Comparison of ENCODE assay signal across 28 cellular contexts in the genomic region with DNA sequence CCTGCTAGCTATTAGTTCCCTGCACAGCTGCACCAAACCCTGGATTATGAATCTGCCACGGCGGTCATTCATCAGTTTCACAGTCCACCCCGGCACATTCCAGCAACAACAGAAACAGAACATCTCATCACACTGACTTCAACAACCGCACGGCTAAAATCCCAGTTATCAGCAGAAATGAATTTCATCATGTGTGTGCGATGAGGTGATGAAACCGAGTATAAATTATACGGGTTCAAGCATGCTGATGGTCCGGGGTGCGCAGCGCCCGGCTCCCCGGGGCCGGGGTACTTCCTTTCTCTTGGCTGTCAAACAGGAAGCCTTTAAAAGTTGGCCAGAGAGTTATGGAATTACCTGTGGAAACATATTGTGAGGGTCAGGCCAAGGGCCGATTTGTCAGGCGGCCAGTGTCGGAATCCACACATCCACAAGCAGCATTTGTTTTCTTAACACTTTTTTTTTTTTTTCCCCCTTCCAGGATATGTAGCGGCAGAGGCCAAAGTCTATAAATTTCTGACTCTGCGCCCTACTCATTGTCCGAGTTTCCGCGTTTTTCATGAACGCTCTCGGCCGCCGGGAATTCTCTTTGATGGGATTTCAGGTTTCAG.
DNase-seq lines count a peak whose midpoint lies in the region; ATAC-seq, FAIRE-seq and TF ChIP-seq lines count a peak whose summit lies in the region.
"Had no signal": no experiment of that assay in that cellular context is flagged by ENCODE, and none has a peak within 500 bp of the region (broad histone marks: within the 10 kb centered on the region; RNA-seq: fewer than 3 reads in every experiment).

No MANE protein-coding gene starts in this region.

- no peaks in the 10 kb centered on the region for H3K36me3 ChIP-seq in right atrium auricular region
- no peaks in the 10 kb centered on the region for H3K36me3 ChIP-seq in osteoblast (ENCODE audit: insufficient read depth, low read length)
- no peaks in the 10 kb centered on the region for H3K36me3 ChIP-seq in aorta (ENCODE audit: control insufficient read depth in 1 of 2, insufficient read depth in 2 of 2, low read length in 1 of 2)
- H3K36me3 ChIP-seq: brain microvascular endothelial cell, colonic mucosa, spleen, upper lobe of left lung, WERI-Rb-1 had no signal

- no peaks in the 10 kb centered on the region for H4K20me1 ChIP-seq in osteoblast (ENCODE audit: insufficient read depth, low read length)

- DNase-seq in Right ventricle myocardium inferior (ENCODE audit: missing footprints) = no peak
- no peak for DNase-seq in cardiac septum (ENCODE audit: low spot score)
- no peak for DNase-seq in right atrium auricular region (ENCODE audit: low spot score)
- DNase-seq in osteoblast (ENCODE audit: insufficient read length, low spot score, missing footprints) = peak; percentile 88
- no peak for DNase-seq in aorta
- DNase-seq in T-helper 2 cell = no peak
- no peak for DNase-seq in urothelium cell line (ENCODE audit: low spot score)
- no peak for DNase-seq in SHP77 treated with DMSO at 0.1 percent for 48 hours (lab: John Stamatoyannopoulos, UW)
- DNase-seq: 8988T; activated CD4-positive, alpha-beta T cell treated with anti-CD3 and anti-CD28 coated beads, Interleukin-2, amount 50 U/mL, for 1 hour; activated CD8-positive, alpha-beta memory T cell treated with anti-CD3 and anti-CD28 coated beads, Interleukin-2, amount 50 U/mL, for 48 hours; activated naive CD8-positive, alpha-beta T cell treated with anti-CD3 and anti-CD28 coated beads for 36 hours; colonic mucosa; COR-L47; DMS79; MM.1S; NCI-H146; NCI-H510A treated with DMSO at 0.1 percent for 48 hours; SK-N-SH; spleen; stimulated activated CD4-positive, alpha-beta T cell treated with anti-CD3 and anti-CD28 coated beads, Interleukin-4, amount 100 ng/mL, for 24 hours; stimulated activated naive CD8-positive, alpha-beta T cell treated with anti-CD3 and anti-CD28 coated beads, Interleukin-15, Interleukin-2, amounts not matched to agents 100 U/mL and 50 U/mL, for 24 hours; WERI-Rb-1 had no signal

- H3K79me2 ChIP-seq in osteoblast (ENCODE audit: insufficient read depth, low read length) = no peaks in the 10 kb centered on the region
- H3K79me2 ChIP-seq: hepatocyte had no signal

- 5 to 32% methylated on average over 26 of the region's 26 CpGs for WGBS in aorta, 2 donors

- peak overlapping the region; percentile 77 for H3K4me2 ChIP-seq in osteoblast (ENCODE audit: insufficient read depth, low read length)
- H3K4me2 ChIP-seq: hepatocyte, SK-N-SH had no signal

- no peak for TF ChIP-seq CTCF in right atrium auricular region (IDR thresholded peaks at IDR 0.05)
- no peak for TF ChIP-seq CTCF in osteoblast (IDR thresholded peaks at IDR 0.05; ENCODE audit: extremely low read depth, low read depth, low read length)

- no peaks in the 10 kb centered on the region for H3K9me3 ChIP-seq in right atrium auricular region
- H3K9me3 ChIP-seq in osteoblast (ENCODE audit: low read depth, low read length) = no peaks in the 10 kb centered on the region
- H3K9me3 ChIP-seq in aorta (ENCODE audit: control insufficient read depth, low read length) = peaks cover 1% of the 10 kb centered on the region
- H3K9me3 ChIP-seq: colonic mucosa, SK-N-SH, spleen, upper lobe of left lung had no signal

- H3K27me3 ChIP-seq in right atrium auricular region (no peaks in the 10 kb centered on the region), osteoblast (ENCODE audit: insufficient read depth, low read length) (no peaks in the 10 kb centered on the region), aorta (ENCODE audit: control insufficient read depth in 1 of 2, insufficient read depth in 2 of 2, low read length in 1 of 2) (no peaks in the 10 kb centered on the region)
- H3K27me3 ChIP-seq: brain microvascular endothelial cell, colonic mucosa, upper lobe of left lung had no signal

- intact Hi-C loops in Right ventricle myocardium inferior (cut with DNase I) (no loop called here), cardiac septum (cut with DNase I) (loop anchor here (5.0 kb wide), 1 partner anchor 211 kb away; no protein-coding TSS in a partner anchor), aorta (cut with DNase I) (no loop called here)

- H3K4me3 ChIP-seq in right atrium auricular region = peak overlapping the region; percentile 17 to 33
- peak overlapping the region; percentile 52 for H3K4me3 ChIP-seq in osteoblast (ENCODE audit: insufficient read depth, low read length)
- H3K4me3 ChIP-seq in aorta (ENCODE audit: low read length in 2 of 2) = no peak overlapping the region
- H3K4me3 ChIP-seq: colonic mucosa, hepatocyte, spleen, upper lobe of left lung had no signal

- FAIRE-seq in urothelium cell line (lab: Jason Lieb, UNC) = no peak
- FAIRE-seq: islet of Langerhans had no signal

- H3K4me1 ChIP-seq in right atrium auricular region = no peaks in the 10 kb centered on the region
- H3K4me1 ChIP-seq in osteoblast (ENCODE audit: insufficient read depth, low read length) = peaks cover 17% of the 10 kb centered on the region
- no peaks in the 10 kb centered on the region for H3K4me1 ChIP-seq in aorta (ENCODE audit: control insufficient read depth in 1 of 2, insufficient read depth in 2 of 2, low read length in 2 of 2)
- H3K4me1 ChIP-seq: colonic mucosa, spleen, upper lobe of left lung had no signal

- peak overlapping the region; percentile 27 for H2AFZ ChIP-seq in osteoblast (ENCODE audit: low read length)
- H2AFZ ChIP-seq: hepatocyte had no signal

- ATAC-seq in Right ventricle myocardium inferior = peak; percentile 53
- peak; percentile 64 for ATAC-seq in aorta (ENCODE audit: low FRiP score)
- ATAC-seq: natural killer cell treated with Interleukin-12 subunit alpha and Interleukin-12 subunit beta and Interleukin-15 and Interleukin-18, amount 100 ng/mL, for 72 hours; stimulated activated naive CD8-positive, alpha-beta T cell treated with anti-CD3 and anti-CD28 coated beads, Interleukin-15, Interleukin-2, amounts not matched to agents 100 U/mL and 50 U/mL, for 24 hours had no signal

- H3K27ac ChIP-seq in right atrium auricular region = no peak overlapping the region
- peak overlapping the region; percentile 5 for H3K27ac ChIP-seq in osteoblast (ENCODE audit: low read depth, low read length)
- no peak overlapping the region for H3K27ac ChIP-seq in aorta (ENCODE audit: low read depth in 1 of 2, low read length in 2 of 2)
- H3K27ac ChIP-seq: brain microvascular endothelial cell, colonic mucosa, hepatocyte, spleen, upper lobe of left lung, WERI-Rb-1 had no signal

Comparison
In these comparisons a context has a peak if more than half of its experiments do, and no peak if none do; other contexts are left out.
1. H3K4me3 ChIP-seq: peak in right atrium auricular region (2 of 2) and osteoblast (single experiment); none in aorta (0 of 2).